10 cellular contexts compared by ENCODE assay signal in the genomic region with DNA sequence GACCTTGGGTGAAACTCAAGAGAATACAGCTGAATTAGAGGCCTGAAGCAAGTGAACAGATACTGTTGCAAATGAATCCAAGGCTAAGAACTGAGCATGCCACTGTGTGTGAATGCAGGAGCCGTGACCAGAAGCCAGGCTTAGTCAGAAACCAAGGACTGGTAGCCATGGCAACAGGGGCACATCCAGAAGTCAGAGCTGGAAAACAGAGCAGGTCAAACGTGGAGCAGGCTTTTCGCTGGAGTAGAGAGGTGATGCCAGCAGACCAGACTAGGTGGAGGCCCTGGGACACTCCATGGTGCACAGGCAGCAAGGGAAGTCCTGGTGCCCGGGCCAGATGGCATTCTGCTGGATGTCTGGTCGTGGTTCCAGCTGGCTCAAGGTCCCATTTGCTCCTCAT.
DNase-seq lines count a peak whose midpoint lies in the region; ATAC-seq and TF ChIP-seq lines count a peak whose summit lies in the region.
"Had no signal": no experiment of that assay in that cellular context is flagged by ENCODE, and none has a peak within 500 bp of the region (broad histone marks: within the 10 kb centered on the region; RNA-seq: fewer than 3 reads in every experiment).

No MANE protein-coding gene starts in this region.

- H4K20me1 ChIP-seq in smooth muscle cell (ENCODE audit: low read depth), result no peaks in the 10 kb centered on the region

- WGBS in smooth muscle cell (ENCODE audit: low lambda C conversion rate), result 38% methylated on average over 5 of the region's 5 CpGs

- no peaks in the 10 kb centered on the region for H3F3A ChIP-seq in smooth muscle cell (ENCODE audit: low read depth)

- H3K4me1 ChIP-seq in smooth muscle cell (ENCODE audit: low read depth), result peaks cover 7% of the 10 kb centered on the region

- H2AFZ ChIP-seq in smooth muscle cell (ENCODE audit: low read depth), result no peak overlapping the region

- no peaks in the 10 kb centered on the region for H3K9me3 ChIP-seq in smooth muscle cell (replicated peaks; ENCODE audit: low read depth)

- DNase-seq in NCI-H146 (lab: John Stamatoyannopoulos, UW) (peak; percentile 57), NCI-H146 treated with DMSO at 0.1 percent for 48 hours (lab: John Stamatoyannopoulos, UW; ENCODE audit: unreplicated experiment) (no peak), SHP77 (lab: John Stamatoyannopoulos, UW) (peak; percentile 57 to 84), fibroblast of the conjunctiva (ENCODE audit: low read depth) (peak; percentile 64), smooth muscle cell (lab: John Stamatoyannopoulos, UW; ENCODE audit: unreplicated experiment) (peak; percentile 13), GM20000 (ENCODE audit: low spot score) (no peak)

- H3K4me2 ChIP-seq in smooth muscle cell, result no peak overlapping the region

- no peak overlapping the region for H3K4me3 ChIP-seq in smooth muscle cell

- H3K79me2 ChIP-seq in smooth muscle cell (ENCODE audit: low read depth), result no peaks in the 10 kb centered on the region

- no peaks in the 10 kb centered on the region for H3K27me3 Mint-ChIP-seq in activated T-helper 17 cell treated with anti-CD3 and anti-CD28 coated beads, Interleukin-2, amount 50 U/mL, for 72 hours

- H3K9me3 Mint-ChIP-seq in activated T-helper 17 cell treated with anti-CD3 and anti-CD28 coated beads, Interleukin-2, amount 50 U/mL, for 72 hours, result peaks cover 11% of the 10 kb centered on the region

- no peaks in the 10 kb centered on the region for H3K27me3 ChIP-seq in smooth muscle cell (ENCODE audit: low read depth)

- peak overlapping the region; percentile 78 for H3K27ac ChIP-seq in smooth muscle cell (ENCODE audit: low read depth)
- H3K27ac ChIP-seq: 22Rv1, epithelial cell of prostate had no signal

- no peaks in the 10 kb centered on the region for H3K36me3 Mint-ChIP-seq in activated T-helper 17 cell treated with anti-CD3 and anti-CD28 coated beads, Interleukin-2, amount 50 U/mL, for 72 hours (ENCODE audit: low read depth)

- H3K4me3 Mint-ChIP-seq in activated T-helper 17 cell treated with anti-CD3 and anti-CD28 coated beads, Interleukin-2, amount 50 U/mL, for 72 hours, result no peak overlapping the region

- H3K36me3 ChIP-seq in smooth muscle cell (ENCODE audit: low read depth), result no peaks in the 10 kb centered on the region

- TF ChIP-seq CTCF in smooth muscle cell (IDR thresholded peaks at IDR 0.05; ENCODE audit: borderline replicate concordance, insufficient read depth, poor library complexity, severe bottlenecking) (no peak), GM20000 (IDR thresholded peaks at IDR 0.05; ENCODE audit: extremely low read depth, missing control alignments) (no peak)

- H3K9ac ChIP-seq in smooth muscle cell (ENCODE audit: low read depth), result peak overlapping the region; percentile 29

- ATAC-seq in activated T-helper 17 cell treated with anti-CD3 and anti-CD28 coated beads, Interleukin-2, amount 50 U/mL, for 72 hours (replicated peaks), result no peak
- no peak for ATAC-seq in HG03521 (IDR thresholded peaks at IDR 0.05; ENCODE audit: unreplicated experiment)

- no peaks in the 10 kb centered on the region for H3K4me1 Mint-ChIP-seq in activated T-helper 17 cell treated with anti-CD3 and anti-CD28 coated beads, Interleukin-2, amount 50 U/mL, for 72 hours

- no peak overlapping the region for H3K27ac Mint-ChIP-seq in activated T-helper 17 cell treated with anti-CD3 and anti-CD28 coated beads, Interleukin-2, amount 50 U/mL, for 72 hours

Comparison
In these comparisons a context has a peak if more than half of its experiments do, and no peak if none do; other contexts are left out.
1. DNase-seq: peak in NCI-H146 (single experiment), SHP77 (2 of 2), fibroblast of the conjunctiva (single experiment) and smooth muscle cell (single experiment); none in NCI-H146 treated with DMSO at 0.1 percent for 48 hours (single experiment) and GM20000 (single experiment).